Comparison of ENCODE assay signal across 24 cellular contexts in genomic region chr1:205376739-205377138, GRCh38. TPM values are rescaled to one million over a fixed set of nuclear protein-coding genes. Genes with fewer than 3 reads are reported as not detected.
DNase-seq lines count a peak whose midpoint lies in the region; ATAC-seq and TF ChIP-seq lines count a peak whose summit lies in the region.
"Had no signal": no experiment of that assay in that cellular context is flagged by ENCODE, and none has a peak within 500 bp of the region (broad histone marks: within the 10 kb centered on the region; RNA-seq: fewer than 3 reads in every experiment).

No MANE protein-coding gene starts in this region.

- no peak for TF ChIP-seq CTCF in lower leg skin (IDR thresholded peaks at IDR 0.05)
- no peak for TF ChIP-seq CTCF in transverse colon (IDR thresholded peaks at IDR 0.05)

- H3K9ac ChIP-seq in skeletal muscle satellite cell (ENCODE audit: low read depth, low read length): no peak overlapping the region
- H3K9ac ChIP-seq: BLaER1 treated with 17β-estradiol and CSF1 and Interleukin-3, amounts not matched to agents 10 nM and 100 nM had no signal

- peak; percentile 18 for DNase-seq in DMS153 (lab: John Stamatoyannopoulos, UW)
- no peak for DNase-seq in DMS153 treated with DMSO at 0.1 percent for 48 hours (lab: John Stamatoyannopoulos, UW; ENCODE audit: unreplicated experiment)
- DNase-seq in RPMI7951 (ENCODE audit: low read depth): peak; percentile 37
- no peak for DNase-seq in activated naive CD4-positive, alpha-beta T cell treated with anti-CD3 and anti-CD28 coated beads, Interleukin-2, amount 10 ng/mL, durations not matched to agents 7 days and 5 days
- DNase-seq in lower leg skin (ENCODE audit: low spot score in 2 of 2): no peak
- DNase-seq in transverse colon: no peak
- DNase-seq: activated CD4-positive, alpha-beta T cell treated with anti-CD3 and anti-CD28 coated beads for 4 hours; activated naive CD4-positive, alpha-beta T cell treated with anti-CD3 and anti-CD28 coated beads, Interleukin-2, amount 50 U/mL, for 16 hours; DMS79 treated with DMSO at 0.1 percent for 48 hours; heart left ventricle; MV-4-11; NCI-H2081; SIG-M5; stimulated activated naive CD8-positive, alpha-beta T cell treated with anti-CD3 and anti-CD28 coated beads, Interleukin-15, Interleukin-2, amounts not matched to agents 100 U/mL and 50 U/mL, for 24 hours had no signal

- peaks cover 52% of the 10 kb centered on the region for H3K27me3 Mint-ChIP-seq in activated naive CD4-positive, alpha-beta T cell treated with anti-CD3 and anti-CD28 coated beads, Interleukin-2, amount 10 ng/mL, durations not matched to agents 7 days and 5 days

- no peaks in the 10 kb centered on the region for H3K36me3 Mint-ChIP-seq in activated naive CD4-positive, alpha-beta T cell treated with anti-CD3 and anti-CD28 coated beads, Interleukin-2, amount 10 ng/mL, durations not matched to agents 7 days and 5 days

- H3K4me1 ChIP-seq in skeletal muscle satellite cell (ENCODE audit: control insufficient read depth, insufficient read depth, low read length): peaks cover 52% of the 10 kb centered on the region
- H3K4me1 ChIP-seq in transverse colon: peaks cover 0 to 14% (median 5%) of the 10 kb centered on the region in 4 donors

- H3K36me3 ChIP-seq in skeletal muscle satellite cell (ENCODE audit: insufficient read depth, low read length): no peaks in the 10 kb centered on the region
- no peaks in the 10 kb centered on the region for H3K36me3 ChIP-seq in transverse colon
- H3K36me3 ChIP-seq: BLaER1 treated with 17β-estradiol and CSF1 and Interleukin-3, amounts not matched to agents 10 nM and 100 nM; heart left ventricle; upper lobe of left lung had no signal

- no peak overlapping the region for H3K4me3 ChIP-seq in skeletal muscle satellite cell (ENCODE audit: low read length)
- no peak overlapping the region for H3K4me3 ChIP-seq in lower leg skin (ENCODE audit: low read depth, poor library complexity, severe bottlenecking)
- no peak overlapping the region for H3K4me3 ChIP-seq in transverse colon
- H3K4me3 ChIP-seq: BLaER1 treated with 17β-estradiol and CSF1 and Interleukin-3, amounts not matched to agents 10 nM and 100 nM; body of pancreas; heart left ventricle; upper lobe of left lung had no signal

- 47 to 48% methylated on average over 4 of the region's 4 CpGs for WGBS in lower leg skin, 2 donors
- 51 to 53% methylated on average over 4 of the region's 4 CpGs for WGBS in transverse colon (ENCODE audit: low coverage in 1 of 2), 2 donors

- H3K9me3 ChIP-seq in skeletal muscle satellite cell (replicated peaks; ENCODE audit: low read length) (no peaks in the 10 kb centered on the region), transverse colon (no peaks in the 10 kb centered on the region)
- H3K9me3 ChIP-seq: BLaER1 treated with 17β-estradiol and CSF1 and Interleukin-3, amounts not matched to agents 10 nM and 100 nM; body of pancreas; heart left ventricle; upper lobe of left lung had no signal

- in situ Hi-C loops in transverse colon (cut with MboI; ENCODE audit: low pct_ligation_motif_present in 1 of 4, low pct_unique_long_range_greater_than_20kb in 1 of 4, low sequenced_read_pairs in 3 of 4): no loop called here

- TF ChIP-seq EP300 in transverse colon (IDR thresholded peaks at IDR 0.05; ENCODE audit: low read depth): no peak

- CTCF ChIA-PET in activated naive CD4-positive, alpha-beta T cell treated with anti-CD3 and anti-CD28 coated beads, Interleukin-2, amount 10 ng/mL, durations not matched to agents 7 days and 5 days (lab: Charles Lee): interaction anchor here (1.2 kb wide), 1 partner anchor 23 kb away, joined by 3 read pairs; no protein-coding TSS in a partner anchor

- H3K4me3 Mint-ChIP-seq in activated naive CD4-positive, alpha-beta T cell treated with anti-CD3 and anti-CD28 coated beads, Interleukin-2, amount 10 ng/mL, durations not matched to agents 7 days and 5 days: no peak overlapping the region
- H3K4me3 Mint-ChIP-seq: T-helper 2 cell treated with Interferon-gamma antibody and Interleukin-4, amounts not matched to agents 5 μg/mL and 100 μg/mL, for 36 hours had no signal

- no peak overlapping the region for H3K27ac Mint-ChIP-seq in activated naive CD4-positive, alpha-beta T cell treated with anti-CD3 and anti-CD28 coated beads, Interleukin-2, amount 10 ng/mL, durations not matched to agents 7 days and 5 days
- H3K27ac Mint-ChIP-seq: T-helper 2 cell treated with Interferon-gamma antibody and Interleukin-4, amounts not matched to agents 5 μg/mL and 100 μg/mL, for 36 hours had no signal

- no peak overlapping the region for H3K27ac ChIP-seq in transverse colon
- H3K27ac ChIP-seq: 22Rv1; BLaER1 treated with 17β-estradiol and CSF1 and Interleukin-3, amounts not matched to agents 10 nM and 100 nM; body of pancreas; heart left ventricle; upper lobe of left lung had no signal

- intact Hi-C loops in lower leg skin (cut with DNase I; ENCODE audit: low total_unique reads): no loop called here
- intact Hi-C loops in transverse colon (cut with DNase I; ENCODE audit: low total_unique reads): no loop called here

- H3K4me1 Mint-ChIP-seq in activated naive CD4-positive, alpha-beta T cell treated with anti-CD3 and anti-CD28 coated beads, Interleukin-2, amount 10 ng/mL, durations not matched to agents 7 days and 5 days: peaks cover 7% of the 10 kb centered on the region

- TF ChIP-seq POLR2A in lower leg skin (IDR thresholded peaks at IDR 0.05): no peak
- no peak for TF ChIP-seq POLR2A in transverse colon (IDR thresholded peaks at IDR 0.05)

- H3K4me2 ChIP-seq in skeletal muscle satellite cell (ENCODE audit: low read length): peak overlapping the region; percentile 35

- no peaks in the 10 kb centered on the region for H3K9me3 Mint-ChIP-seq in activated naive CD4-positive, alpha-beta T cell treated with anti-CD3 and anti-CD28 coated beads, Interleukin-2, amount 10 ng/mL, durations not matched to agents 7 days and 5 days
- H3K9me3 Mint-ChIP-seq: neural crest cell; T-helper 2 cell treated with Interferon-gamma antibody and Interleukin-4, amounts not matched to agents 5 μg/mL and 100 μg/mL, for 36 hours had no signal

- H3K27me3 ChIP-seq in skeletal muscle satellite cell (ENCODE audit: control insufficient read depth, insufficient read depth, low read length): peaks cover 15% of the 10 kb centered on the region
- peaks cover 10% of the 10 kb centered on the region for H3K27me3 ChIP-seq in transverse colon
- H3K27me3 ChIP-seq: body of pancreas, upper lobe of left lung had no signal

- peak; percentile 78 for ATAC-seq in esophagus mucosa
- ATAC-seq: stimulated activated naive CD8-positive, alpha-beta T cell treated with anti-CD3 and anti-CD28 coated beads, Interleukin-15, Interleukin-2, amounts not matched to agents 100 U/mL and 50 U/mL, for 24 hours had no signal

RNA-seq across cellular contexts. Expression of gene KLHDC8A, which starts 20.0 kb away (rescaled TPM):
- not detected in 2 replicates for total RNA-seq in RPMI7951 (2014; rRNA removed; shearing (Covaris generic))
- 3.1 TPM for total RNA-seq in esophagus mucosa
- total RNA-seq in skeletal muscle satellite cell (2012; rRNA removed): not detected in 2 replicates
- under 1 TPM in 1 of 4 donors, not detected in 3; 0.30 TPM for total RNA-seq in lower leg skin
- under 1 TPM in 2 of 4 donors, not detected in 2; 0.32 to 0.41 TPM for total RNA-seq in transverse colon
- total RNA-seq: dermis blood vessel endothelial cell, mesenteric fat pad had no signal

RNA-seq across cellular contexts. Expression of gene LEMD1, which starts 45.1 kb away (rescaled TPM):
- not detected in 2 replicates for total RNA-seq in RPMI7951 (2014; rRNA removed; shearing (Covaris generic))
- total RNA-seq in esophagus mucosa (6.1 TPM), lower leg skin (not detected), transverse colon (not detected)
- not detected in 2 replicates for total RNA-seq in skeletal muscle satellite cell (2012; rRNA removed)
- total RNA-seq: body of pancreas, dermis blood vessel endothelial cell, mesenteric fat pad had no signal

RNA-seq across cellular contexts. Expression of gene NUAK2, which starts 55.2 kb away (rescaled TPM):
- 0.78 and 1.2 TPM in 2 replicates for total RNA-seq in RPMI7951 (2014; rRNA removed; shearing (Covaris generic))
- total RNA-seq in esophagus mucosa: 28.3 TPM
- 0.25 and 1.1 TPM in 2 replicates for total RNA-seq in skeletal muscle satellite cell (2012; rRNA removed)
- 10 to 100 TPM; 31.9 to 39.2 (median 32.3) TPM for total RNA-seq in lower leg skin
- 10 to 100 TPM; 12.5 to 46.8 (median 24.4) TPM for total RNA-seq in transverse colon

Comparison
In these comparisons a context has a peak if more than half of its experiments do, and no peak if none do; other contexts are left out.
1. DNase-seq: peak in DMS153 (single experiment) and RPMI7951 (single experiment); none in DMS153 treated with DMSO at 0.1 percent for 48 hours (single experiment), activated naive CD4-positive, alpha-beta T cell treated with anti-CD3 and anti-CD28 coated beads, Interleukin-2, amount 10 ng/mL, durations not matched to agents 7 days and 5 days (single experiment), lower leg skin (0 of 2) and transverse colon (single experiment).